15 cellular contexts compared by ENCODE assay signal in the genomic region with DNA sequence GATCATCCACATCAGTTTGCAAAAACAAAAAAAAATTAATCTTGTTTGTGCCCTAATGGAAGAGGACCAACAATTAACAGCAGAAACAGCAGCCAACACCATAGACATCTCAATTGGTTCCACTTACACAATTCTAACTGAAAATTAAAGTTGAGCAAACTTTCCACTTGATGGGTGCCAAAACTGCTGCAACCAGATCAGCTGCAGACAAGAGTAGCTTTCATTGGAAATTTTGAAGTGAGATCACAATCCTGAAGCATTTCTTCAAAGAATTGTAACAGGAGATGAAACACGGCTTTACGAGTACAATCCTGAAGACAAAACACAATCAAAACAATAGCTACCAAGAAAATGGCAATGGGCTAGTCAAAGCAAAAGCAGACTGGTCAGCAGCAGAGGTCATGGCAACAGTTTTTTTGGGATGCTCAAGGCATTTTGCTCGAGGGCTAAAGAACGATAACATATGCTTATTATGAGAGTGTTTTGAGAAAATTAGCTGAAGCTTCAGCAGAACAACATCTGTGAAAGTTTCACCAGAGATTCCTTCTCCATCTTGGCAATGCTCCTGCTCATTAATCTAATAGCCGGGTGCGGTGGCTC.
"Had no signal": no experiment of that assay in that cellular context is flagged by ENCODE, and none has a peak within 500 bp of the region (broad histone marks: within the 10 kb centered on the region; RNA-seq: fewer than 3 reads in every experiment).

No MANE protein-coding gene starts in this region.

- H3K4me3 ChIP-seq: lung, upper lobe of right lung had no signal

- DNase-seq: activated CD4-positive, alpha-beta T cell treated with anti-CD3 and anti-CD28 coated beads, Interleukin-2, amount 10 ng/mL, durations not matched to agents 24 days and 14 days; activated CD8-positive, alpha-beta T cell treated with anti-CD3 and anti-CD28 coated beads for 36 hours; activated naive CD4-positive, alpha-beta T cell treated with anti-CD3 and anti-CD28 coated beads, Interleukin-2, amount 10 ng/mL, durations not matched to agents 7 days and 5 days; activated naive CD8-positive, alpha-beta T cell treated with anti-CD3 and anti-CD28 coated beads, Interleukin-2, amount 50 U/mL, for 24 hours; activated T-cell treated with anti-CD3 and anti-CD28 coated beads, Interleukin-2, amount 50 U/mL, for 4 hours; aorta; cortex of kidney; glutamatergic neuron; hypothalamus; retina; stimulated activated naive B cell treated with anti-CD40 and anti-IgM and Interleukin-4, amounts not matched to agents 10 μg/mL and 1 μg/mL and 100 μg/mL, for 72 hours; T1000; upper lobe of right lung had no signal

- ATAC-seq: activated CD8-positive, alpha-beta T cell treated with anti-CD3 and anti-CD28 coated beads for 36 hours; activated naive CD8-positive, alpha-beta T cell treated with anti-CD3 and anti-CD28 coated beads, Interleukin-2, amount 50 U/mL, for 24 hours; activated T-cell treated with anti-CD3 and anti-CD28 coated beads, Interleukin-2, amount 50 U/mL, for 4 hours; esophagus mucosa; stimulated activated naive B cell treated with anti-CD40 and anti-IgM and Interleukin-4, amounts not matched to agents 10 μg/mL and 1 μg/mL and 100 μg/mL, for 72 hours; upper lobe of right lung had no signal

- H3K27ac ChIP-seq: upper lobe of right lung had no signal

- H3K27me3 ChIP-seq: upper lobe of right lung had no signal

- H3K9me3 ChIP-seq: upper lobe of right lung had no signal

- H3K36me3 ChIP-seq: upper lobe of right lung had no signal
